Comparison of ENCODE assay signal across 8 cellular contexts in the genomic region with DNA sequence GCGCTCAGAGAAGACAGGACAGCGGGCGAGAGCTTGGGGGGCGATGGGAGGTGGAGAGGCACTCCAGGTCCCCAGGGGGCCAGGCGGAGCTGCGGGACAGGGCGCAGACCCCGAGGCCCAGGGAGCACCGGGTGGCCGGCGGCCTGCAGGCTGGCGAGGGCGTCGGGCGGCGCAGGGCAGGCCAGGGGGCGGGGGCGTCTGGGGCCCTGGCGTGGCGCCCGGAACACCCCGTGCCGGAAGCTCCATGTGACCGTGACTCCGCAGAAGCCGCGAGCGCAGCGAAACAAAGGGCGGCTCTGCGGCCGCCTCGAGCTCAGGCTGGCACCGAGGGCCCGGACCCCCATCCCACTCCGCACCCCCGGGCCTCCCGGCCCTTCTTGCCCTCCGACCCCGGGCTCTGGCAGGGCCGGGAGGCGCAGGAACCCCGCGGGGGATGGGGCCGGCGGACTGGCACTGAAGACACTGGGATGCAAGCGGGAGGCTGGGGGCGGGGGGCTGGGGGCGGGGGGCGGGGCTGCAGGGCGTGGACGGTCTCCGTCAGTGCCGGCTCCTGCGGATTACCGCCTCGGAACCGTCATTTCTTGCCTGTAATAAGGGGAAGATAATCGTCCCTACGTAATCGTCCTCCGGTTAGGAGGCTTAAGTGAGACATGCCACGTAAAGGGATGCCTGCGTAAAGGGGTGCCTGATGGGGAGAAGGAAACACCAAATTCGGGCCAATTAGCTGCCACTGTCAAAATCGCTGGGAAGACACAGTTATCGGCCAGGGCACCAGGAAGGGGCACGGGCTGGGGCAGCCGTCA. TPM values are rescaled to one million over a fixed set of nuclear protein-coding genes. Genes with fewer than 3 reads are reported as not detected.
A peak's percentile ranks its signal among the peaks of the same experiment; 100 is the strongest.
DNase-seq lines count a peak whose midpoint lies in the region; ATAC-seq, FAIRE-seq and TF ChIP-seq lines count a peak whose summit lies in the region.

No MANE protein-coding gene starts in this region.

- TF ChIP-seq EP300 in A549 (IDR thresholded peaks at IDR 0.05), result peak; percentile 61 to 78; a peak in 3 of 5 replicates

- peaks cover 61% of the 10 kb centered on the region for H3K4me1 ChIP-seq in A549
- peaks cover 34% of the 10 kb centered on the region for H3K4me1 ChIP-seq in ectodermal cell (ENCODE audit: control insufficient read depth, insufficient read depth, low read length)

- no peaks in the 10 kb centered on the region for H3K9me3 ChIP-seq in A549
- no peaks in the 10 kb centered on the region for H3K9me3 ChIP-seq in ectodermal cell (ENCODE audit: control insufficient read depth, low read length)

- H3K27me3 ChIP-seq in ectodermal cell (ENCODE audit: control insufficient read depth, insufficient read depth, low read length, poor library complexity, severe bottlenecking), result peaks cover 11% of the 10 kb centered on the region

- H3K36me3 ChIP-seq in ectodermal cell (ENCODE audit: control insufficient read depth, insufficient read depth, low read length), result no peaks in the 10 kb centered on the region

- POLR2A ChIA-PET in A549 (lab: Yijun Ruan, JAX), result interaction anchor here (0.5 to 8.1 kb wide), 23 partner anchors 8 to 534 kb away, joined by 3 to 153 read pairs (median 4); partner anchors contain the start of genes MAT2A and SH2D6
- POLR2A ChIA-PET in activated CD4-positive, alpha-beta memory T cell treated with anti-CD3 and anti-CD28 coated beads for 36 hours (lab: Charles Lee), result interaction anchor here (0.6 to 5.8 kb wide), 15 partner anchors 9 to 178 kb away, joined by 3 to 80 read pairs (median 3); partner anchors contain the start of genes ELMOD3, MAT2A, RETSAT and RNF181

- H3K4me1 Mint-ChIP-seq in activated CD4-positive, alpha-beta memory T cell treated with anti-CD3 and anti-CD28 coated beads for 36 hours (ENCODE audit: low read depth), result peaks cover 27% of the 10 kb centered on the region

- TF ChIP-seq RAD21 in A549 (conservative IDR thresholded peaks at IDR 0.05 in 1 of 2, IDR thresholded peaks at IDR 0.05 in 1 of 2), result peak in 1 of 2 experiments; percentile 57; a peak in 3 of 5 replicates

- intact Hi-C loops in activated CD4-positive, alpha-beta memory T cell treated with anti-CD3 and anti-CD28 coated beads for 36 hours (cut with micrococcal nuclease), result loop anchor here (1.0 to 2.0 kb wide), 2 partner anchors 17 to 102 kb away; partner anchors contain the start of gene MAT2A

- FAIRE-seq in A549 (lab: Jason Lieb, UNC), result no peak

- H3K9me3 Mint-ChIP-seq in activated CD4-positive, alpha-beta memory T cell treated with anti-CD3 and anti-CD28 coated beads for 36 hours, result no peaks in the 10 kb centered on the region

- 8% methylated on average over 28 of the region's 69 CpGs for WGBS in A549 (ENCODE audit: missing lambda C conversion rate)
- WGBS in ectodermal cell, 2 experiments, result 6% methylated on average over 69 of the region's 69 CpGs

- TF ChIP-seq POLR2A in A549 (IDR thresholded peaks at IDR 0.05; ENCODE audit: low read length) (peak; percentile 40), GM18526 (IDR thresholded peaks at IDR 0.05; ENCODE audit: extremely low read depth, insufficient read length) (peak; percentile 66)

- peak overlapping the region; percentile 81 for H3K4me3 Mint-ChIP-seq in activated CD4-positive, alpha-beta memory T cell treated with anti-CD3 and anti-CD28 coated beads for 36 hours

- no peaks in the 10 kb centered on the region for H3K27me3 Mint-ChIP-seq in activated CD4-positive, alpha-beta memory T cell treated with anti-CD3 and anti-CD28 coated beads for 36 hours

- CTCF ChIA-PET in A549 (lab: Yijun Ruan, JAX), result interaction anchor here (0.8 to 41.9 kb wide), 11 partner anchors 16 to 137 kb away, joined by 3 to 1185 read pairs (median 3); partner anchors contain the start of genes GGCX, MAT2A and SH2D6
- CTCF ChIA-PET in activated CD4-positive, alpha-beta memory T cell treated with anti-CD3 and anti-CD28 coated beads for 36 hours (lab: Charles Lee), result interaction anchor here (1.0 to 2.8 kb wide), 5 partner anchors 10 to 114 kb away, joined by 3 to 19 read pairs (median 10); partner anchors contain the start of gene MAT2A

- peak overlapping the region; percentile 98 for H3K27ac Mint-ChIP-seq in activated CD4-positive, alpha-beta memory T cell treated with anti-CD3 and anti-CD28 coated beads for 36 hours

- peak; percentile 70 to 79 for ATAC-seq in A549
- peak; percentile 87 for ATAC-seq in HG03045 (IDR thresholded peaks at IDR 0.05; ENCODE audit: unreplicated experiment)

- TF ChIP-seq CTCF in A549 (IDR thresholded peaks at IDR 0.05), result no peak

- peak; percentile 89 for DNase-seq in A549 (ENCODE audit: low read depth in 1 of 2, low spot score in 1 of 2)
- peak; percentile 90 for DNase-seq in NCI-H460 (ENCODE audit: extremely low read depth, low read depth)
- peak; percentile 86 for DNase-seq in activated CD4-positive, alpha-beta memory T cell treated with anti-CD3 and anti-CD28 coated beads for 36 hours
- peak; percentile 89 for DNase-seq in medulla oblongata (ENCODE audit: extremely low spot score)
- DNase-seq in stimulated activated CD4-positive, alpha-beta T cell treated with anti-CD3 and anti-CD28 coated beads, TNF-alpha, amount 100 ng/mL, for 48 hours (ENCODE audit: low read depth in 3 of 3), result peak; percentile 50 to 69 (median 51)

- no peaks in the 10 kb centered on the region for H3K36me3 Mint-ChIP-seq in activated CD4-positive, alpha-beta memory T cell treated with anti-CD3 and anti-CD28 coated beads for 36 hours

- H3K4me2 ChIP-seq in A549, result peak overlapping the region; percentile 86

- H3K27ac ChIP-seq in A549 (peak overlapping the region; percentile 91 to 95), ectodermal cell (ENCODE audit: insufficient read depth, low read depth, low read length, poor library complexity, severe bottlenecking) (no peak overlapping the region)

- H3K4me3 ChIP-seq in A549 (peak overlapping the region; percentile 33), ectodermal cell (ENCODE audit: insufficient read depth, low read depth, low read length) (peak overlapping the region; percentile 36)

TF ChIP-seq in A549, 52 proteins besides CTCF, POLR2A, EP300 and RAD21 (continues in another document):
- TF ChIP-seq NR3C1 (IDR thresholded peaks at IDR 0.05) (no peak), SREBF2 (IDR thresholded peaks at IDR 0.05) (no peak), ZFP36 (IDR thresholded peaks at IDR 0.05; ENCODE audit: borderline replicate concordance, partially characterized antibody) (no peak), HOXB13 (CRISPR knock-in tag; IDR thresholded peaks at IDR 0.05; ENCODE audit: low read depth) (peak; percentile 90), NFE2L2 (conservative IDR thresholded peaks at IDR 0.05; ENCODE audit: low read length) (peak; percentile 80), POLR2AphosphoS2 (conservative IDR thresholded peaks at IDR 0.05; ENCODE audit: low read length) (no peak), ZSCAN20 (CRISPR knock-in tag; IDR thresholded peaks at IDR 0.05) (peak; percentile 75; the same call in 1 of the 2 replicates), BHLHE40 (IDR thresholded peaks at IDR 0.05; ENCODE audit: low read depth, low read length) (0 out of 2 replicates have a peak, but pooled peaks have one; percentile 51), EHMT2 (IDR thresholded peaks at IDR 0.05; ENCODE audit: low read depth) (no peak), CBX2 (IDR thresholded peaks at IDR 0.05; ENCODE audit: borderline replicate concordance, low read depth) (no peak), PBX3 (IDR thresholded peaks at IDR 0.05) (no peak), KDM5A (IDR thresholded peaks at IDR 0.05) (no peak), GATA3 (IDR thresholded peaks at IDR 0.05; ENCODE audit: borderline replicate concordance) (peak; percentile 33; the same call in 1 of the 2 replicates), CBX8 (IDR thresholded peaks at IDR 0.05) (no peak), ESRRA (IDR thresholded peaks at IDR 0.05; ENCODE audit: borderline replicate concordance, low read length) (no peak), ZC3H11A (IDR thresholded peaks at IDR 0.05) (no peak)

RNA-seq across cellular contexts. Expression of gene SH2D6, which starts 19.2 kb away (rescaled TPM):
- polyA plus RNA-seq in A549 (2011; rRNA removed) (1.3 and 1.8 TPM in 2 replicates), A549 (2017; fragmentation: RNase III; extraction: RNeasy Plus Mini Kit Qiagen cat#74134 plus additional on column Dnase treatment) (1.4 to 1.5 TPM (median 1.4 TPM) in 3 replicates)
- 0.48 and 0.69 TPM in 2 replicates for polyA plus RNA-seq in A549 (2012; cell fraction: cytosol; rRNA removed)
- polyA plus RNA-seq in A549 (2012; cell fraction: nucleus; rRNA removed), result 2.1 and 3.2 TPM in 2 replicates
- polyA minus RNA-seq in A549 (2011; rRNA and poly(A)+ RNA removed), result 0.83 and 1.9 TPM in 2 replicates
- total RNA-seq in NCI-H460 (2014; rRNA removed; shearing (Covaris generic)), result 0.45 and 0.87 TPM in 2 replicates
- 0.30 and 0.61 TPM in 2 replicates for polyA plus RNA-seq in NCI-H460 (2014; cell fraction: nucleus; rRNA removed)
- 1 to 10 TPM in 1 of 2 experiments, under 1 TPM in 1; 0.65 to 1.4 TPM for total RNA-seq in activated CD4-positive, alpha-beta memory T cell treated with anti-CD3 and anti-CD28 coated beads for 36 hours
- not detected for polyA plus RNA-seq in ectodermal cell (2013, experiment 1 of 4)
- polyA plus RNA-seq in ectodermal cell (2013, experiment 2 of 4), result not detected
- polyA plus RNA-seq in ectodermal cell (2013, experiment 3 of 4), result not detected
- not detected for polyA plus RNA-seq in ectodermal cell (2013, experiment 4 of 4)

RNA-seq across cellular contexts. Expression of gene CAPG, which starts 27.5 kb away (rescaled TPM):
- polyA plus RNA-seq in A549 (2011; rRNA removed), result 81.0 and 94.6 TPM in 2 replicates
- polyA plus RNA-seq in A549 (2012; cell fraction: cytosol; rRNA removed), result 127 and 130 TPM in 2 replicates
- 94.4 and 121 TPM in 2 replicates for polyA plus RNA-seq in A549 (2012; cell fraction: nucleus; rRNA removed)
- 53.0 to 61.3 TPM (median 57.5 TPM) in 3 replicates for polyA plus RNA-seq in A549 (2017; fragmentation: RNase III; extraction: RNeasy Plus Mini Kit Qiagen cat#74134 plus additional on column Dnase treatment)
- 57.0 and 66.1 TPM in 2 replicates for polyA minus RNA-seq in A549 (2011; rRNA and poly(A)+ RNA removed)
- total RNA-seq in NCI-H460 (2014; rRNA removed; shearing (Covaris generic)), result 95.1 and 95.2 TPM in 2 replicates
- polyA plus RNA-seq in NCI-H460 (2014; cell fraction: nucleus; rRNA removed), result 70.8 and 80.5 TPM in 2 replicates
- 10 to 100 TPM; 24.1 to 25.6 TPM for total RNA-seq in activated CD4-positive, alpha-beta memory T cell treated with anti-CD3 and anti-CD28 coated beads for 36 hours
- 22.7 TPM for polyA plus RNA-seq in ectodermal cell (2013, experiment 1 of 4)
- 17.9 TPM for polyA plus RNA-seq in ectodermal cell (2013, experiment 2 of 4)
- polyA plus RNA-seq in ectodermal cell (2013, experiment 3 of 4), result 21.1 TPM
- 21.4 TPM for polyA plus RNA-seq in ectodermal cell (2013, experiment 4 of 4)
